In genomic region chr13:110484290-110485048, GRCh38 we compare ENCODE assay signal across 16 cellular contexts.
"Had no signal": no experiment of that assay in that cellular context is flagged by ENCODE, and none has a peak within 500 bp of the region (broad histone marks: within the 10 kb centered on the region; RNA-seq: fewer than 3 reads in every experiment).

No MANE protein-coding gene starts in this region.

- H3K9ac ChIP-seq: parathyroid adenoma had no signal

- ATAC-seq: T-helper 17 cell had no signal

- H3K9me3 Mint-ChIP-seq: activated CD4-positive, alpha-beta T cell treated with anti-CD3 and anti-CD28 coated beads, Interleukin-2, amount 10 ng/mL, durations not matched to agents 7 days and 5 days; memory B cell; neural crest cell had no signal

- H3K79me2 ChIP-seq: parathyroid adenoma had no signal

- FAIRE-seq: TTC549 had no signal

- H3K9me3 ChIP-seq: adrenal gland, transverse colon had no signal

- H3K4me1 ChIP-seq: adrenal gland, parathyroid adenoma, transverse colon had no signal

- H3K27ac Mint-ChIP-seq: activated CD4-positive, alpha-beta T cell treated with anti-CD3 and anti-CD28 coated beads, Interleukin-2, amount 10 ng/mL, durations not matched to agents 7 days and 5 days; memory B cell; T-helper 17 cell had no signal

- H3K4me1 Mint-ChIP-seq: activated CD4-positive, alpha-beta T cell treated with anti-CD3 and anti-CD28 coated beads, Interleukin-2, amount 10 ng/mL, durations not matched to agents 7 days and 5 days; memory B cell; T-helper 17 cell had no signal

- H3K27me3 ChIP-seq: adrenal gland, transverse colon had no signal

- H2AFZ ChIP-seq: parathyroid adenoma had no signal

- H3K36me3 Mint-ChIP-seq: memory B cell had no signal

- H3K4me3 ChIP-seq: adrenal gland, transverse colon had no signal

- H3K27ac ChIP-seq: adrenal gland, parathyroid adenoma, transverse colon had no signal

- DNase-seq: activated CD4-positive, alpha-beta T cell treated with anti-CD3 and anti-CD28 coated beads, Interleukin-2, amount 10 ng/mL, durations not matched to agents 7 days and 5 days; activated CD4-positive, CD25-positive, alpha-beta regulatory T cell; activated CD8-positive, alpha-beta memory T cell treated with anti-CD3 and anti-CD28 coated beads for 24 hours; activated naive CD4-positive, alpha-beta T cell treated with anti-CD3 and anti-CD28 coated beads, Interleukin-2, amount 50 U/mL, for 16 hours; adrenal gland; caudate nucleus; cortex of kidney; effector memory CD4-positive, alpha-beta T cell; glutamatergic neuron; stimulated activated CD4-positive, alpha-beta T cell treated with anti-CD3 and anti-CD28 coated beads, Interleukin-15, amount 100 ng/mL, for 24 hours; T-helper 17 cell; transverse colon had no signal

- H3K4me3 Mint-ChIP-seq: activated CD4-positive, alpha-beta T cell treated with anti-CD3 and anti-CD28 coated beads, Interleukin-2, amount 10 ng/mL, durations not matched to agents 7 days and 5 days; memory B cell; neural crest cell; T-helper 17 cell had no signal
